In the genomic region with DNA sequence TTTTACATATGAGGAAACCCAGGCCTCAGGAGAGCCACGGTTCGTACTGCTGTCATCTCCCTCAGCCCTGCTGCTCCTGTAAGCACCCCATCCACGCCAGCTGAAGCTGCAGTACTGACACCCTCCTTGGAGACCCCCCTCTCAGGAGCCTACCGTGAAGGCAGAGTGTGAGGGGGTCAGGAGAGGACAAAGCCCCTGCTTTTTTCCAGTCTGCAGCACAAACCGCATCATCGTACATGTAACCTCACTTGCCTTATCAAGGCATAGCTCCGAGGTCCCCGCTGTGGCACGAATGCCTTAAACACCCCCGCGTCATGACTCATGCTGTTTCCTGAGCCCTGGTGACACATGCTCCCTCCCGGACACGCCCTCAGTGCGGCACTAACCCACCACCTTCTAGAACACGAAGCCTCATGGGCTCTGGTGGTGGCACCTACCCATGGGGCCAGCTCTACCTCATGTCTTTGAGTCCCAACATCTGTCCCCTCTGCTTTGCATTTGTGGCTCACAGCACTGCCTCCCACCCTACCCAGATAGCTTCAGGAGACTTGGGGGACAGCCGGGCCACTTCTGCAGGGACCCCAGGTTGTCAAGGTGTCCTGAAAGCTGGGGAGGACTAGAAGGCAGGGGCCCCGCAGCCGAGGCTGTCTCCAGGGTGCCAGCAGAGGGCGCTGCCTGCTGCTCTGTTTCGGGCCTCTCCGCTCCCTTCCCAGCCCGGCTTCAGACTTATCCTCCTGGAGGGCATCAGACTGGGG, we compare ENCODE assay signal across 8 cellular contexts. TPM values are rescaled to one million over a fixed set of nuclear protein-coding genes. Genes with fewer than 3 reads are reported as not detected.
DNase-seq lines count a peak whose midpoint lies in the region; ATAC-seq and TF ChIP-seq lines count a peak whose summit lies in the region.

No MANE protein-coding gene starts in this region.

- H3K4me1 ChIP-seq in smooth muscle cell (ENCODE audit: low read depth) = peaks cover 31% of the 10 kb centered on the region

- H2AFZ ChIP-seq in smooth muscle cell (ENCODE audit: low read depth) = no peak overlapping the region

- peak overlapping the region; percentile 94 for H3K4me2 ChIP-seq in smooth muscle cell

- no peaks in the 10 kb centered on the region for H3K9me3 ChIP-seq in smooth muscle cell (replicated peaks; ENCODE audit: low read depth)

- H3K9ac ChIP-seq in smooth muscle cell (ENCODE audit: low read depth) = no peak overlapping the region

- peak; percentile 38 for TF ChIP-seq CTCF in smooth muscle cell (IDR thresholded peaks at IDR 0.05; ENCODE audit: borderline replicate concordance, insufficient read depth, poor library complexity, severe bottlenecking)

- WGBS in smooth muscle cell (ENCODE audit: low lambda C conversion rate) = 18% methylated on average over 22 of the region's 22 CpGs

- peaks cover 12% of the 10 kb centered on the region for H3F3A ChIP-seq in smooth muscle cell (ENCODE audit: low read depth)

- H4K20me1 ChIP-seq in smooth muscle cell (ENCODE audit: low read depth) = peaks cover 38% of the 10 kb centered on the region

- H3K27me3 Mint-ChIP-seq in T-helper 1 cell treated with Interleukin-12 subunit alpha and Interleukin-12 subunit beta and Interleukin-4 antibody, amounts not matched to agents 30 μg/mL and 1 μg/mL, for 36 hours (ENCODE audit: low read depth) = no peaks in the 10 kb centered on the region
- no peaks in the 10 kb centered on the region for H3K27me3 Mint-ChIP-seq in activated naive CD8-positive, alpha-beta T cell treated with anti-CD3 and anti-CD28 coated beads, Interleukin-2, amount 50 U/mL, for 24 hours

- H3K79me2 ChIP-seq in smooth muscle cell (ENCODE audit: low read depth) = no peaks in the 10 kb centered on the region

- no peak overlapping the region for H3K4me3 ChIP-seq in smooth muscle cell

- H3K4me3 Mint-ChIP-seq in T-helper 1 cell treated with Interleukin-12 subunit alpha and Interleukin-12 subunit beta and Interleukin-4 antibody, amounts not matched to agents 30 μg/mL and 1 μg/mL, for 36 hours = peak overlapping the region; percentile 80
- H3K4me3 Mint-ChIP-seq in activated naive CD8-positive, alpha-beta T cell treated with anti-CD3 and anti-CD28 coated beads, Interleukin-2, amount 50 U/mL, for 24 hours = peak overlapping the region; percentile 78

- H3K27ac ChIP-seq in smooth muscle cell (ENCODE audit: low read depth) = peak overlapping the region; percentile 96

- no peaks in the 10 kb centered on the region for H3K27me3 ChIP-seq in smooth muscle cell (ENCODE audit: low read depth)

- peaks cover 83% of the 10 kb centered on the region for H3K4me1 Mint-ChIP-seq in T-helper 1 cell treated with Interleukin-12 subunit alpha and Interleukin-12 subunit beta and Interleukin-4 antibody, amounts not matched to agents 30 μg/mL and 1 μg/mL, for 36 hours (ENCODE audit: low read depth)
- peaks cover 91% of the 10 kb centered on the region for H3K4me1 Mint-ChIP-seq in activated naive CD8-positive, alpha-beta T cell treated with anti-CD3 and anti-CD28 coated beads, Interleukin-2, amount 50 U/mL, for 24 hours

- H3K36me3 Mint-ChIP-seq in T-helper 1 cell treated with Interleukin-12 subunit alpha and Interleukin-12 subunit beta and Interleukin-4 antibody, amounts not matched to agents 30 μg/mL and 1 μg/mL, for 36 hours (ENCODE audit: low read depth) = peaks cover 39% of the 10 kb centered on the region
- H3K36me3 Mint-ChIP-seq in activated naive CD8-positive, alpha-beta T cell treated with anti-CD3 and anti-CD28 coated beads, Interleukin-2, amount 50 U/mL, for 24 hours (ENCODE audit: low read depth) = peaks cover 42% of the 10 kb centered on the region

- ATAC-seq in activated naive CD8-positive, alpha-beta T cell treated with anti-CD3 and anti-CD28 coated beads, Interleukin-2, amount 50 U/mL, for 24 hours = peak; percentile 61
- ATAC-seq in HG03139 (IDR thresholded peaks at IDR 0.05; ENCODE audit: unreplicated experiment) = no peak

- H3K36me3 ChIP-seq in smooth muscle cell (ENCODE audit: low read depth) = no peaks in the 10 kb centered on the region

- peak overlapping the region; percentile 97 for H3K27ac Mint-ChIP-seq in T-helper 1 cell treated with Interleukin-12 subunit alpha and Interleukin-12 subunit beta and Interleukin-4 antibody, amounts not matched to agents 30 μg/mL and 1 μg/mL, for 36 hours
- peak overlapping the region; percentile 99 for H3K27ac Mint-ChIP-seq in activated naive CD8-positive, alpha-beta T cell treated with anti-CD3 and anti-CD28 coated beads, Interleukin-2, amount 50 U/mL, for 24 hours

- DNase-seq in GM04503 (ENCODE audit: low read depth) (peak; percentile 70), HuH-7 (ENCODE audit: low spot score) (peak; percentile 89), hepatic stellate cell (ENCODE audit: low spot score) (peak; percentile 98), smooth muscle cell (lab: John Stamatoyannopoulos, UW; ENCODE audit: unreplicated experiment) (peak; percentile 52), NCI-H2171 (lab: John Stamatoyannopoulos, UW) (no peak)
- peak; percentile 94 for DNase-seq in activated naive CD8-positive, alpha-beta T cell treated with anti-CD3 and anti-CD28 coated beads, Interleukin-2, amount 50 U/mL, for 24 hours

- H3K9me3 Mint-ChIP-seq in T-helper 1 cell treated with Interleukin-12 subunit alpha and Interleukin-12 subunit beta and Interleukin-4 antibody, amounts not matched to agents 30 μg/mL and 1 μg/mL, for 36 hours = no peaks in the 10 kb centered on the region
- no peaks in the 10 kb centered on the region for H3K9me3 Mint-ChIP-seq in activated naive CD8-positive, alpha-beta T cell treated with anti-CD3 and anti-CD28 coated beads, Interleukin-2, amount 50 U/mL, for 24 hours

RNA-seq across cellular contexts. Expression of a gene that starts 4.9 kb away (rescaled TPM):
- total RNA-seq in smooth muscle cell = 162 and 241 TPM in 2 replicates
- polyA plus RNA-seq in smooth muscle cell = 1,359 and 1,367 TPM in 2 replicates

RNA-seq across cellular contexts. Expression of a gene that starts 21.7 kb away (rescaled TPM):
- 3.3 and 4.8 TPM in 2 replicates for total RNA-seq in smooth muscle cell
- polyA plus RNA-seq in smooth muscle cell = 17.7 and 20.3 TPM in 2 replicates

RNA-seq across cellular contexts. Expression of a gene that starts 33.0 kb away (rescaled TPM):
- total RNA-seq in smooth muscle cell = 1.1 TPM in 1 of 2 replicates, not detected in the other
- polyA plus RNA-seq in smooth muscle cell = 0.39 and 1.3 TPM in 2 replicates

RNA-seq across cellular contexts. Expression of a gene that starts 50.8 kb away (rescaled TPM):
- total RNA-seq in smooth muscle cell = 6.0 and 7.9 TPM in 2 replicates
- polyA plus RNA-seq in smooth muscle cell = 3.9 and 8.0 TPM in 2 replicates
